13 cellular contexts compared by ENCODE assay signal in genomic region chr4:147741190-147741788, GRCh38. TPM values are rescaled to one million over a fixed set of nuclear protein-coding genes. Genes with fewer than 3 reads are reported as not detected.
DNase-seq lines count a peak whose midpoint lies in the region; TF ChIP-seq lines count a peak whose summit lies in the region.
"Had no signal": no experiment of that assay in that cellular context is flagged by ENCODE, and none has a peak within 500 bp of the region (broad histone marks: within the 10 kb centered on the region; RNA-seq: fewer than 3 reads in every experiment).

No MANE protein-coding gene starts in this region.

- H3K4me1 Mint-ChIP-seq in progenitor cell of endocrine pancreas (ENCODE audit: low read depth), result peaks cover 7% of the 10 kb centered on the region

- POLR2A ChIA-PET in HEK293 (lab: Yijun Ruan, JAX), result no interaction called here

- H3K9me3 ChIP-seq in HEK293 (ENCODE audit: control insufficient read depth, insufficient read depth, low read depth, low read length) (no peaks in the 10 kb centered on the region), SJSA1 (replicated peaks) (no peaks in the 10 kb centered on the region)

- H3K27me3 Mint-ChIP-seq in progenitor cell of endocrine pancreas, result peaks cover 11% of the 10 kb centered on the region
- H3K27me3 Mint-ChIP-seq: activated CD4-positive, alpha-beta T cell treated with anti-CD3 and anti-CD28 coated beads for 36 hours had no signal

- DNase-seq in SJSA1 (ENCODE audit: low read depth in 1 of 2, low spot score in 2 of 2) (peak; percentile 85 to 89), epithelial cell of prostate (ENCODE audit: low read depth, low spot score) (no peak), progenitor cell of endocrine pancreas (ENCODE audit: low spot score, unreplicated experiment) (no peak), OCI-M2 (lab: John Stamatoyannopoulos, UW; ENCODE audit: unreplicated experiment) (no peak), NCI-H524 (lab: John Stamatoyannopoulos, UW) (no peak), erythroblast (lab: John Stamatoyannopoulos, UW) (no peak)
- DNase-seq: activated CD4-positive, alpha-beta T cell treated with anti-CD3 and anti-CD28 coated beads for 36 hours; activated gamma-delta T cell; COR-L47; KBM-7; NCI-H1694; substantia nigra had no signal

- peak overlapping the region; percentile 85 for H3K27ac Mint-ChIP-seq in progenitor cell of endocrine pancreas
- H3K27ac Mint-ChIP-seq: activated CD4-positive, alpha-beta T cell treated with anti-CD3 and anti-CD28 coated beads for 36 hours had no signal

- H3K27ac ChIP-seq in HEK293 (ENCODE audit: extremely low read depth, low read depth, low read length) (no peak overlapping the region), SJSA1 (peak overlapping the region; percentile 42), epithelial cell of prostate (peak overlapping the region; percentile 2)

- H3K27me3 ChIP-seq in SJSA1 (replicated peaks), result no peaks in the 10 kb centered on the region

- peaks cover 13% of the 10 kb centered on the region for H3K4me1 ChIP-seq in HEK293 (ENCODE audit: control insufficient read depth, insufficient read depth, low read length)
- peaks cover 66% of the 10 kb centered on the region for H3K4me1 ChIP-seq in SJSA1 (replicated peaks)

- TF ChIP-seq CTCF in HEK293 (tag by site-specific recombination; IDR thresholded peaks at IDR 0.05) (no peak), progenitor cell of endocrine pancreas (IDR thresholded peaks at IDR 0.05; ENCODE audit: unreplicated experiment) (no peak)

- no peak overlapping the region for H3K4me3 ChIP-seq in HEK293 (ENCODE audit: low read depth, low read length)
- no peak overlapping the region for H3K4me3 ChIP-seq in SJSA1

- no peaks in the 10 kb centered on the region for H3K36me3 ChIP-seq in HEK293 (ENCODE audit: control insufficient read depth in 2 of 2, insufficient read depth in 1 of 2, low read length in 2 of 2)
- 0 out of 2 replicates have a peak, but pooled peaks cover 8% of the 10 kb centered on the region for H3K36me3 ChIP-seq in SJSA1

- CTCF ChIA-PET in HEK293 (lab: Yijun Ruan, JAX), result interaction anchor here (1.6 kb wide), 1 partner anchor 126 kb away, joined by 6 read pairs; no protein-coding TSS in a partner anchor

- no peak for TF ChIP-seq POLR2A in erythroblast (IDR thresholded peaks at IDR 0.05; ENCODE audit: low read length)

- no peaks in the 10 kb centered on the region for H3K9me3 Mint-ChIP-seq in progenitor cell of endocrine pancreas (ENCODE audit: low read depth)

- no peak overlapping the region for H3K4me3 Mint-ChIP-seq in progenitor cell of endocrine pancreas (ENCODE audit: low read depth)
- H3K4me3 Mint-ChIP-seq: activated CD4-positive, alpha-beta T cell treated with anti-CD3 and anti-CD28 coated beads for 36 hours had no signal

- peaks cover 2% of the 10 kb centered on the region for H3K36me3 Mint-ChIP-seq in progenitor cell of endocrine pancreas (ENCODE audit: insufficient read depth)

TF ChIP-seq in HEK293, 187 proteins besides CTCF, POLR2A, EP300 and RAD21:
- TF ChIP-seq ZBTB21 (tag by site-specific recombination; IDR thresholded peaks at IDR 0.05) (no peak), ZNF335 (tag by site-specific recombination; conservative IDR thresholded peaks at IDR 0.05) (0 out of 2 replicates have a peak, but pooled peaks have one; percentile 26)

RNA-seq across cellular contexts. Expression of gene ARHGAP10, which starts 9.4 kb away (rescaled TPM):
- total RNA-seq in SJSA1 (2014; rRNA removed; shearing (Covaris generic)), result 24.5 and 36.9 TPM in 2 replicates
- total RNA-seq in progenitor cell of endocrine pancreas, result 11.0 and 13.1 TPM in 2 replicates

RNA-seq across cellular contexts. Expression of gene PRMT9, which starts 57.3 kb away (rescaled TPM):
- total RNA-seq in SJSA1 (2014; rRNA removed; shearing (Covaris generic)), result 7.4 and 7.8 TPM in 2 replicates
- total RNA-seq in progenitor cell of endocrine pancreas, result 13.0 and 13.5 TPM in 2 replicates

Comparison
In these comparisons a context has a peak if more than half of its experiments do, and no peak if none do; other contexts are left out.
1. DNase-seq: peak in SJSA1 (2 of 2); none in epithelial cell of prostate (single experiment), progenitor cell of endocrine pancreas (single experiment), OCI-M2 (single experiment), NCI-H524 (0 of 2) and erythroblast (0 of 2).